ENCODE assay signal across 8 cellular contexts in genomic region chr7:152335900-152336571, GRCh38.
A peak's percentile ranks its signal among the peaks of the same experiment; 100 is the strongest.
DNase-seq lines count a peak whose midpoint lies in the region; ATAC-seq and TF ChIP-seq lines count a peak whose summit lies in the region.

No MANE protein-coding gene starts in this region.

- CTCF ChIA-PET in RWPE1 (lab: Yijun Ruan, JAX): no interaction called here

- peak; percentile 62 for ATAC-seq in HG02759 (IDR thresholded peaks at IDR 0.05; ENCODE audit: unreplicated experiment)
- no peak for ATAC-seq in GM19023 (IDR thresholded peaks at IDR 0.05; ENCODE audit: unreplicated experiment)

- H2AFZ ChIP-seq in neural cell (ENCODE audit: low read depth, low read length): no peak overlapping the region

- no peak overlapping the region for H3K9ac ChIP-seq in neural cell (ENCODE audit: low read length)

- no peaks in the 10 kb centered on the region for H3K36me3 ChIP-seq in neural cell (ENCODE audit: insufficient read depth, low read length)

- peaks cover 5% of the 10 kb centered on the region for H4K20me1 ChIP-seq in neural cell (ENCODE audit: insufficient read depth)

- peak overlapping the region; percentile 53 for H3K27ac Mint-ChIP-seq in chondrocyte (ENCODE audit: unreplicated experiment)

- H3K27me3 ChIP-seq in neural cell (ENCODE audit: insufficient read depth, low read depth, low read length): no peaks in the 10 kb centered on the region

- no peaks in the 10 kb centered on the region for H3F3A ChIP-seq in neural cell (ENCODE audit: insufficient read depth, low read length, poor library complexity, severe bottlenecking)

- H3K27ac ChIP-seq in neural cell (ENCODE audit: low read length) (no peak overlapping the region), RWPE1 (no peak overlapping the region)

- POLR2A ChIA-PET in RWPE1 (lab: Yijun Ruan, JAX; ENCODE audit: low non-redundant PET): no interaction called here

- H3K9me3 Mint-ChIP-seq in chondrocyte (ENCODE audit: low read depth): no peaks in the 10 kb centered on the region

- H3K79me2 ChIP-seq in neural cell (replicated peaks; ENCODE audit: insufficient read depth, low read length): peaks cover 68% of the 10 kb centered on the region

- no peaks in the 10 kb centered on the region for H3K9me3 ChIP-seq in neural cell (ENCODE audit: low read length)

- H3K9me2 ChIP-seq in neural cell (ENCODE audit: insufficient read depth, low read length): no peaks in the 10 kb centered on the region

- DNase-seq in GM12864 (ENCODE audit: low read depth) (no peak), chondrocyte (ENCODE audit: low spot score) (no peak), KG1 (lab: John Stamatoyannopoulos, UW) (no peak), RWPE1 (ENCODE audit: low spot score) (no peak)
- no peak for DNase-seq in stimulated activated CD8-positive, alpha-beta memory T cell treated with anti-CD3 and anti-CD28 coated beads, Interleukin-4, amount 100 ng/mL, for 48 hours

- peak; percentile 67 for TF ChIP-seq EP300 in neural cell (conservative IDR thresholded peaks at IDR 0.05; ENCODE audit: poor library complexity, severe bottlenecking)

- no peak for TF ChIP-seq RAD21 in neural cell (conservative IDR thresholded peaks at IDR 0.05)

- no peaks in the 10 kb centered on the region for H3K36me3 Mint-ChIP-seq in chondrocyte (ENCODE audit: low read depth)

- no peak overlapping the region for H3K4me3 Mint-ChIP-seq in chondrocyte (ENCODE audit: unreplicated experiment)

- TF ChIP-seq CTCF in GM12864 (IDR thresholded peaks at IDR 0.05; ENCODE audit: low read depth, low read length, missing control alignments) (no peak), chondrocyte (IDR thresholded peaks at IDR 0.05) (no peak), neural cell (IDR thresholded peaks at IDR 0.05; ENCODE audit: poor library complexity, severe bottlenecking) (no peak), RWPE1 (conservative IDR thresholded peaks at IDR 0.05; ENCODE audit: low read depth) (no peak)

- no peak overlapping the region for H3K4me2 ChIP-seq in neural cell (ENCODE audit: low read length)

- H3K4me3 ChIP-seq in GM12864 (ENCODE audit: low read depth, low read length) (peak overlapping the region; percentile 3; the same call in 1 of the 2 replicates), neural cell (ENCODE audit: low read length) (no peak overlapping the region)

- H3K27me3 Mint-ChIP-seq in chondrocyte (ENCODE audit: low read depth): no peaks in the 10 kb centered on the region

- H3K4me1 Mint-ChIP-seq in chondrocyte (ENCODE audit: low read depth): peaks cover 40% of the 10 kb centered on the region

TF ChIP-seq in neural cell, 6 proteins besides CTCF, POLR2A, EP300 and RAD21:
- TF ChIP-seq POLR2AphosphoS5 (IDR thresholded peaks at IDR 0.05) (peak; percentile 59), MXI1 (conservative IDR thresholded peaks at IDR 0.05; ENCODE audit: poor library complexity, severe bottlenecking) (no peak), SMC3 (conservative IDR thresholded peaks at IDR 0.05; ENCODE audit: poor library complexity) (no peak), REST (IDR thresholded peaks at IDR 0.05; ENCODE audit: borderline replicate concordance) (no peak)
